In genomic region chr4:175412744-175413143, GRCh38 we compare ENCODE assay signal across 16 cellular contexts.
A peak's percentile ranks its signal among the peaks of the same experiment; 100 is the strongest.
DNase-seq lines count a peak whose midpoint lies in the region; ATAC-seq and TF ChIP-seq lines count a peak whose summit lies in the region.
"Had no signal": no experiment of that assay in that cellular context is flagged by ENCODE, and none has a peak within 500 bp of the region (broad histone marks: within the 10 kb centered on the region; RNA-seq: fewer than 3 reads in every experiment).

No MANE protein-coding gene starts in this region.

- no peak overlapping the region for H2AFZ ChIP-seq in osteoblast (ENCODE audit: low read length)

- H3K9me3 ChIP-seq in MG63 (peaks cover 39% of the 10 kb centered on the region), osteoblast (ENCODE audit: low read depth, low read length) (no peaks in the 10 kb centered on the region), right lobe of liver (no peaks in the 10 kb centered on the region)

- H3K36me3 Mint-ChIP-seq in endothelial cell (ENCODE audit: low read depth, unreplicated experiment): no peaks in the 10 kb centered on the region

- H3K4me1 ChIP-seq in osteoblast (ENCODE audit: insufficient read depth, low read length) (peaks cover 36% of the 10 kb centered on the region), right lobe of liver (no peaks in the 10 kb centered on the region)
- H3K4me1 ChIP-seq: heart left ventricle, spleen had no signal

- no peak for TF ChIP-seq CTCF in cardiac fibroblast (IDR thresholded peaks at IDR 0.05; ENCODE audit: low read depth, low read length)
- no peak for TF ChIP-seq CTCF in osteoblast (IDR thresholded peaks at IDR 0.05; ENCODE audit: extremely low read depth, low read depth, low read length)
- no peak for TF ChIP-seq CTCF in endothelial cell (IDR thresholded peaks at IDR 0.05; ENCODE audit: unreplicated experiment)
- TF ChIP-seq CTCF in right lobe of liver (IDR thresholded peaks at IDR 0.05): no peak

- no peaks in the 10 kb centered on the region for H3K27me3 Mint-ChIP-seq in endothelial cell (ENCODE audit: unreplicated experiment)
- H3K27me3 Mint-ChIP-seq: stimulated activated naive CD8-positive, alpha-beta T cell treated with anti-CD3 and anti-CD28 coated beads, Interleukin-15, Interleukin-2, amounts not matched to agents 100 ng/mL and 50 ng/mL, for 24 hours had no signal

- TF ChIP-seq POLR2A in right lobe of liver (IDR thresholded peaks at IDR 0.05): no peak

- 30% methylated on average over 2 of the region's 2 CpGs for WGBS in right lobe of liver (ENCODE audit: insufficient coverage, low coverage, low lambda C conversion rate, missing lambda C conversion rate)

- no peak overlapping the region for H3K27ac Mint-ChIP-seq in endothelial cell (ENCODE audit: unreplicated experiment)
- H3K27ac Mint-ChIP-seq: stimulated activated naive CD8-positive, alpha-beta T cell treated with anti-CD3 and anti-CD28 coated beads, Interleukin-15, Interleukin-2, amounts not matched to agents 100 ng/mL and 50 ng/mL, for 24 hours had no signal

- no peak overlapping the region for H3K4me3 Mint-ChIP-seq in endothelial cell (ENCODE audit: unreplicated experiment)
- H3K4me3 Mint-ChIP-seq: stimulated activated naive CD8-positive, alpha-beta T cell treated with anti-CD3 and anti-CD28 coated beads, Interleukin-15, Interleukin-2, amounts not matched to agents 100 ng/mL and 50 ng/mL, for 24 hours had no signal

- no peaks in the 10 kb centered on the region for H3K9me3 Mint-ChIP-seq in endothelial cell (ENCODE audit: unreplicated experiment)

- no peaks in the 10 kb centered on the region for H3K79me2 ChIP-seq in osteoblast (ENCODE audit: insufficient read depth, low read length)

- peak overlapping the region; percentile 43 for H3K4me2 ChIP-seq in osteoblast (ENCODE audit: insufficient read depth, low read length)

- H4K20me1 ChIP-seq in osteoblast (ENCODE audit: insufficient read depth, low read length): no peaks in the 10 kb centered on the region

- H3K4me3 ChIP-seq in MG63 (peak overlapping the region; percentile 1; the same call in 1 of the 2 replicates), cardiac fibroblast (replicated peaks in 1 of 2; ENCODE audit: low read depth in 2 of 2, low read length in 2 of 2) (no peak overlapping the region), osteoblast (ENCODE audit: insufficient read depth, low read length) (no peak overlapping the region), right lobe of liver (no peak overlapping the region)
- H3K4me3 ChIP-seq: heart left ventricle, mucosa of descending colon, spleen had no signal

- no peak for ATAC-seq in right lobe of liver
- ATAC-seq: heart left ventricle, mucosa of descending colon had no signal

- no peaks in the 10 kb centered on the region for H3K4me1 Mint-ChIP-seq in endothelial cell (ENCODE audit: unreplicated experiment)

- H3K27ac ChIP-seq in osteoblast (ENCODE audit: low read depth, low read length) (peak overlapping the region; percentile 79), right lobe of liver (no peak overlapping the region)
- H3K27ac ChIP-seq: heart left ventricle, spleen had no signal

- peak; percentile 52 for DNase-seq in Daoy (ENCODE audit: low read depth)
- peak; percentile 73 for DNase-seq in MG63
- DNase-seq in cardiac fibroblast (ENCODE audit: low read depth in 2 of 2): peak; percentile 11 to 78
- DNase-seq in osteoblast (ENCODE audit: insufficient read length, low spot score, missing footprints): no peak
- DNase-seq in endothelial cell (ENCODE audit: low spot score): no peak
- DNase-seq in putamen (ENCODE audit: low spot score): no peak
- DNase-seq in NCI-H146 treated with DMSO at 0.1 percent for 48 hours (lab: John Stamatoyannopoulos, UW; ENCODE audit: unreplicated experiment): no peak
- DNase-seq in right lobe of liver: no peak
- DNase-seq: activated CD4-positive, CD25-positive, alpha-beta regulatory T cell treated with anti-CD3 and anti-CD28 coated beads, Interleukin-2, amount 50 U/mL, for 72 hours; central memory CD4-positive, alpha-beta T cell; heart left ventricle; mucosa of descending colon; NCI-H1694; spleen; T-helper 1 cell had no signal

- H3K27me3 ChIP-seq in MG63: no peaks in the 10 kb centered on the region
- no peaks in the 10 kb centered on the region for H3K27me3 ChIP-seq in osteoblast (ENCODE audit: insufficient read depth, low read length)
- no peaks in the 10 kb centered on the region for H3K27me3 ChIP-seq in right lobe of liver
- H3K27me3 ChIP-seq: heart left ventricle, spleen had no signal

- H3K36me3 ChIP-seq in MG63 (peaks cover 30% of the 10 kb centered on the region), osteoblast (ENCODE audit: insufficient read depth, low read length) (no peaks in the 10 kb centered on the region), right lobe of liver (no peaks in the 10 kb centered on the region)
- H3K36me3 ChIP-seq: heart left ventricle, spleen had no signal

- intact Hi-C loops in right lobe of liver (cut with DNase I): no loop called here

Comparison
In these comparisons a context has a peak if more than half of its experiments do, and no peak if none do; other contexts are left out.
1. DNase-seq: peak in Daoy (single experiment), MG63 (single experiment) and cardiac fibroblast (2 of 2); none in osteoblast (single experiment), endothelial cell (single experiment), putamen (single experiment), NCI-H146 treated with DMSO at 0.1 percent for 48 hours (single experiment) and right lobe of liver (0 of 3).